18 cellular contexts compared by ENCODE assay signal in the genomic region with DNA sequence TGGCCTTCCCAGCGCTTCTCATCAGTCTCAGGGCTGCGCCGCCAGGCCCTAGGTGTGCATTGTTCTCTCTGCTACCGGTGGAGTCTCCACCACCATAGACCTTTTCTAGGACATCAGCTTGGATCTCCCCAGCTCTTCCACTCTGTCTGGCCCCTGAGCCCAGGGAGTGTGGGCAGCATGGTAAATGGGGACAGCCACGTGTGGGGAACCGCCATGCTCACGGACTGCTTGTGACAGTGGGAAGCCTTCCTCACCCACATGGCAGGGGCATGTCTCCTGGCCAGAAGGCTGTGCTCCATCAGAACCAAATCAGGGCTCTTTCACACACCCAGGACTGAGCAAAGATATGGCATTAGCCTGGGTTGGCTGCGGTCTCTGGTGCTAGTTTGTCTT. TPM values are rescaled to one million over a fixed set of nuclear protein-coding genes. Genes with fewer than 3 reads are reported as not detected.
DNase-seq lines count a peak whose midpoint lies in the region; ATAC-seq and TF ChIP-seq lines count a peak whose summit lies in the region.
"Had no signal": no experiment of that assay in that cellular context is flagged by ENCODE, and none has a peak within 500 bp of the region (broad histone marks: within the 10 kb centered on the region; RNA-seq: fewer than 3 reads in every experiment).

No MANE protein-coding gene starts in this region.

- no peaks in the 10 kb centered on the region for H3K9me3 ChIP-seq in right atrium auricular region
- H3K9me3 ChIP-seq in endodermal cell (ENCODE audit: control insufficient read depth, low read length) = no peaks in the 10 kb centered on the region

- H3K4me3 Mint-ChIP-seq in endodermal cell (no peak overlapping the region), glutamatergic neuron (ENCODE audit: unreplicated experiment) (no peak overlapping the region)

- H3K9me3 Mint-ChIP-seq in endodermal cell (no peaks in the 10 kb centered on the region), glutamatergic neuron (ENCODE audit: unreplicated experiment) (peaks cover 3% of the 10 kb centered on the region)

- H3K27ac ChIP-seq in right atrium auricular region (no peak overlapping the region), endodermal cell (ENCODE audit: low read depth, low read length) (no peak overlapping the region)

- H3K4me1 Mint-ChIP-seq in endodermal cell (peaks cover 12% of the 10 kb centered on the region), glutamatergic neuron (ENCODE audit: low read depth, unreplicated experiment) (no peaks in the 10 kb centered on the region)

- 97 to 100% methylated on average over 4 to 8 of the region's 8 CpGs for WGBS in endodermal cell (ENCODE audit: insufficient coverage in 1 of 2, insufficient read length in 1 of 2), 2 experiments

- H3K27ac Mint-ChIP-seq in endodermal cell (no peak overlapping the region), glutamatergic neuron (ENCODE audit: unreplicated experiment) (no peak overlapping the region)

- ATAC-seq in omental fat pad (ENCODE audit: low FRiP score) (no peak), GM18519 (IDR thresholded peaks at IDR 0.05; ENCODE audit: low FRiP score, unreplicated experiment) (no peak)
- ATAC-seq: GM12878 had no signal

- DNase-seq in cardiac septum (ENCODE audit: low spot score) = peak; percentile 60
- DNase-seq in right atrium auricular region (ENCODE audit: low spot score) = no peak
- DNase-seq in endodermal cell = peak; percentile 43
- peak; percentile 15 for DNase-seq in omental fat pad (ENCODE audit: low spot score)
- peak; percentile 32 for DNase-seq in ureter (ENCODE audit: low spot score)
- DNase-seq in RKO (ENCODE audit: low spot score) = no peak
- no peak for DNase-seq in glutamatergic neuron
- DNase-seq: DMS53, HCEC 1CT, MM.1S, NCI-H1105 treated with DMSO at 0.1 percent for 48 hours, NCI-H187, NCI-H2171, NCI-H774 had no signal

- H3K36me3 ChIP-seq in right atrium auricular region = no peaks in the 10 kb centered on the region
- H3K36me3 ChIP-seq in endodermal cell (ENCODE audit: control insufficient read depth, insufficient read depth, low read length) = no peaks in the 10 kb centered on the region

- H3K36me3 Mint-ChIP-seq in endodermal cell (ENCODE audit: low read depth) (no peaks in the 10 kb centered on the region), glutamatergic neuron (ENCODE audit: unreplicated experiment) (no peaks in the 10 kb centered on the region)

- intact Hi-C loops in cardiac septum (cut with DNase I) = no loop called here

- no peak overlapping the region for H3K9ac ChIP-seq in endodermal cell (ENCODE audit: extremely low read depth, low read length, poor library complexity, severe bottlenecking)

- H3K4me1 ChIP-seq in right atrium auricular region = no peaks in the 10 kb centered on the region
- no peaks in the 10 kb centered on the region for H3K4me1 ChIP-seq in endodermal cell (ENCODE audit: control insufficient read depth, insufficient read depth, low read length)

- TF ChIP-seq CTCF in right atrium auricular region (IDR thresholded peaks at IDR 0.05) (no peak), endodermal cell (conservative IDR thresholded peaks at IDR 0.05) (no peak), omental fat pad (IDR thresholded peaks at IDR 0.05) (no peak), glutamatergic neuron (IDR thresholded peaks at IDR 0.05; ENCODE audit: partially characterized antibody, unreplicated experiment) (no peak)

- no peaks in the 10 kb centered on the region for H3K27me3 Mint-ChIP-seq in endodermal cell (ENCODE audit: insufficient read depth)
- H3K27me3 Mint-ChIP-seq in glutamatergic neuron (ENCODE audit: unreplicated experiment) = no peaks in the 10 kb centered on the region

- H3K4me3 ChIP-seq in right atrium auricular region = no peak overlapping the region
- H3K4me3 ChIP-seq in endodermal cell (ENCODE audit: low read length) = no peak overlapping the region
- H3K4me3 ChIP-seq: GM12878 had no signal

- no peaks in the 10 kb centered on the region for H3K27me3 ChIP-seq in right atrium auricular region
- no peaks in the 10 kb centered on the region for H3K27me3 ChIP-seq in endodermal cell (ENCODE audit: control insufficient read depth, insufficient read depth, low read length, poor library complexity, severe bottlenecking)

RNA-seq across cellular contexts. Expression of a gene that starts 51.3 kb away (rescaled TPM):
- total RNA-seq in cardiac septum (not detected), right atrium auricular region (not detected), endodermal cell (1 to 10 TPM in 1 of 2 donors, under 1 TPM in 1; 0.97 to 1.6 TPM), omental fat pad (under 1 TPM in 1 of 4 donors, not detected in 3; 0.48 TPM), ureter (0.83 TPM), glutamatergic neuron (ENCODE audit: unreplicated experiment) (not detected)
- 0.21 TPM for polyA plus RNA-seq in endodermal cell (2013, experiment 1 of 2)
- 0.33 TPM for polyA plus RNA-seq in endodermal cell (2013, experiment 2 of 2)
- total RNA-seq: A673, NCI-H460 had no signal

Comparison
In these comparisons a context has a peak if more than half of its experiments do, and no peak if none do; other contexts are left out.
1. DNase-seq: peak in cardiac septum (single experiment), endodermal cell (single experiment), omental fat pad (single experiment) and ureter (single experiment); none in right atrium auricular region (single experiment), RKO (single experiment) and glutamatergic neuron (single experiment).